Comparison of ENCODE assay signal across 2 cellular contexts in genomic region chrX:21993265-21993664, GRCh38.
TF ChIP-seq lines count a peak whose summit lies in the region.

No MANE protein-coding gene starts in this region.

TF ChIP-seq in liver, 16 proteins besides CTCF, POLR2A, EP300 and RAD21:
- TF ChIP-seq FOXA1 (IDR thresholded peaks at IDR 0.05) (no peak), HNF4G (IDR thresholded peaks at IDR 0.05) (no peak), REST (IDR thresholded peaks at IDR 0.05) (no peak), RXRA (IDR thresholded peaks at IDR 0.05) (no peak), GABPA (IDR thresholded peaks at IDR 0.05 in 1 of 2, conservative IDR thresholded peaks at IDR 0.05 in 1 of 2) (no peak), YY1 (IDR thresholded peaks at IDR 0.05) (no peak), HNF4A (conservative IDR thresholded peaks at IDR 0.05) (no peak), TAF1 (conservative IDR thresholded peaks at IDR 0.05) (no peak), FOXA2 (IDR thresholded peaks at IDR 0.05) (no peak), SP1 (IDR thresholded peaks at IDR 0.05) (no peak), NR2F2 (IDR thresholded peaks at IDR 0.05) (no peak), MAX (IDR thresholded peaks at IDR 0.05) (no peak), EGR1 (IDR thresholded peaks at IDR 0.05; ENCODE audit: low read depth in 2 of 2) (no peak), JUND (IDR thresholded peaks at IDR 0.05) (no peak), ATF3 (IDR thresholded peaks at IDR 0.05) (no peak)
- TF ChIP-seq, protein P1, sequence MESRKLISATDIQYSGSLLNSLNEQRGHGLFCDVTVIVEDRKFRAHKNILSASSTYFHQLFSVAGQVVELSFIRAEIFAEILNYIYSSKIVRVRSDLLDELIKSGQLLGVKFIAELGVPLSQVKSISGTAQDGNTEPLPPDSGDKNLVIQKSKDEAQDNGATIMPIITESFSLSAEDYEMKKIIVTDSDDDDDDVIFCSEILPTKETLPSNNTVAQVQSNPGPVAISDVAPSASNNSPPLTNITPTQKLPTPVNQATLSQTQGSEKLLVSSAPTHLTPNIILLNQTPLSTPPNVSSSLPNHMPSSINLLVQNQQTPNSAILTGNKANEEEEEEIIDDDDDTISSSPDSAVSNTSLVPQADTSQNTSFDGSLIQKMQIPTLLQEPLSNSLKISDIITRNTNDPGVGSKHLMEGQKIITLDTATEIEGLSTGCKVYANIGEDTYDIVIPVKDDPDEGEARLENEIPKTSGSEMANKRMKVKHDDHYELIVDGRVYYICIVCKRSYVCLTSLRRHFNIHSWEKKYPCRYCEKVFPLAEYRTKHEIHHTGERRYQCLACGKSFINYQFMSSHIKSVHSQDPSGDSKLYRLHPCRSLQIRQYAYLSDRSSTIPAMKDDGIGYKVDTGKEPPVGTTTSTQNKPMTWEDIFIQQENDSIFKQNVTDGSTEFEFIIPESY (IDR thresholded peaks at IDR 0.05): no peak

TF ChIP-seq in HepG2, 621 proteins besides CTCF, POLR2A, EP300 and RAD21:
- no peak for TF ChIP-seq FOXM1 (CRISPR knock-in tag; IDR thresholded peaks at IDR 0.05)
- TF ChIP-seq SAFB2 (CRISPR knock-in tag; IDR thresholded peaks at IDR 0.05; ENCODE audit: borderline replicate concordance, low read depth): no peak
- TF ChIP-seq RBM39 (IDR thresholded peaks at IDR 0.05; ENCODE audit: low read depth, low read length, poor library complexity, severe bottlenecking): no peak
- TF ChIP-seq ZBTB44 (CRISPR knock-in tag; IDR thresholded peaks at IDR 0.05): no peak
- TF ChIP-seq, protein P2, sequence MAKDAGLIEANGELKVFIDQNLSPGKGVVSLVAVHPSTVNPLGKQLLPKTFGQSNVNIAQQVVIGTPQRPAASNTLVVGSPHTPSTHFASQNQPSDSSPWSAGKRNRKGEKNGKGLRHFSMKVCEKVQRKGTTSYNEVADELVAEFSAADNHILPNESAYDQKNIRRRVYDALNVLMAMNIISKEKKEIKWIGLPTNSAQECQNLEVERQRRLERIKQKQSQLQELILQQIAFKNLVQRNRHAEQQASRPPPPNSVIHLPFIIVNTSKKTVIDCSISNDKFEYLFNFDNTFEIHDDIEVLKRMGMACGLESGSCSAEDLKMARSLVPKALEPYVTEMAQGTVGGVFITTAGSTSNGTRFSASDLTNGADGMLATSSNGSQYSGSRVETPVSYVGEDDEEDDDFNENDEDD (CRISPR knock-in tag; IDR thresholded peaks at IDR 0.05; ENCODE audit: borderline replicate concordance): no peak
- TF ChIP-seq, protein P3, sequence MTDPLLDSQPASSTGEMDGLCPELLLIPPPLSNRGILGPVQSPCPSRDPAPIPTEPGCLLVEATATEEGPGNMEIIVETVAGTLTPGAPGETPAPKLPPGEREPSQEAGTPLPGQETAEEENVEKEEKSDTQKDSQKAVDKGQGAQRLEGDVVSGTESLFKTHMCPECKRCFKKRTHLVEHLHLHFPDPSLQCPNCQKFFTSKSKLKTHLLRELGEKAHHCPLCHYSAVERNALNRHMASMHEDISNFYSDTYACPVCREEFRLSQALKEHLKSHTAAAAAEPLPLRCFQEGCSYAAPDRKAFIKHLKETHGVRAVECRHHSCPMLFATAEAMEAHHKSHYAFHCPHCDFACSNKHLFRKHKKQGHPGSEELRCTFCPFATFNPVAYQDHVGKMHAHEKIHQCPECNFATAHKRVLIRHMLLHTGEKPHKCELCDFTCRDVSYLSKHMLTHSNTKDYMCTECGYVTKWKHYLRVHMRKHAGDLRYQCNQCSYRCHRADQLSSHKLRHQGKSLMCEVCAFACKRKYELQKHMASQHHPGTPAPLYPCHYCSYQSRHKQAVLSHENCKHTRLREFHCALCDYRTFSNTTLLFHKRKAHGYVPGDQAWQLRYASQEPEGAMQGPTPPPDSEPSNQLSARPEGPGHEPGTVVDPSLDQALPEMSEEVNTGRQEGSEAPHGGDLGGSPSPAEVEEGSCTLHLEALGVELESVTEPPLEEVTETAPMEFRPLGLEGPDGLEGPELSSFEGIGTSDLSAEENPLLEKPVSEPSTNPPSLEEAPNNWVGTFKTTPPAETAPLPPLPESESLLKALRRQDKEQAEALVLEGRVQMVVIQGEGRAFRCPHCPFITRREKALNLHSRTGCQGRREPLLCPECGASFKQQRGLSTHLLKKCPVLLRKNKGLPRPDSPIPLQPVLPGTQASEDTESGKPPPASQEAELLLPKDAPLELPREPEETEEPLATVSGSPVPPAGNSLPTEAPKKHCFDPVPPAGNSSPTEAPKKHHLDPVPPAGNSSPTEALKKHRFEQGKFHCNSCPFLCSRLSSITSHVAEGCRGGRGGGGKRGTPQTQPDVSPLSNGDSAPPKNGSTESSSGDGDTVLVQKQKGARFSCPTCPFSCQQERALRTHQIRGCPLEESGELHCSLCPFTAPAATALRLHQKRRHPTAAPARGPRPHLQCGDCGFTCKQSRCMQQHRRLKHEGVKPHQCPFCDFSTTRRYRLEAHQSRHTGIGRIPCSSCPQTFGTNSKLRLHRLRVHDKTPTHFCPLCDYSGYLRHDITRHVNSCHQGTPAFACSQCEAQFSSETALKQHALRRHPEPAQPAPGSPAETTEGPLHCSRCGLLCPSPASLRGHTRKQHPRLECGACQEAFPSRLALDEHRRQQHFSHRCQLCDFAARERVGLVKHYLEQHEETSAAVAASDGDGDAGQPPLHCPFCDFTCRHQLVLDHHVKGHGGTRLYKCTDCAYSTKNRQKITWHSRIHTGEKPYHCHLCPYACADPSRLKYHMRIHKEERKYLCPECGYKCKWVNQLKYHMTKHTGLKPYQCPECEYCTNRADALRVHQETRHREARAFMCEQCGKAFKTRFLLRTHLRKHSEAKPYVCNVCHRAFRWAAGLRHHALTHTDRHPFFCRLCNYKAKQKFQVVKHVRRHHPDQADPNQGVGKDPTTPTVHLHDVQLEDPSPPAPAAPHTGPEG (CRISPR knock-in tag; IDR thresholded peaks at IDR 0.05): no peak
- no peak for TF ChIP-seq MATR3 (CRISPR knock-in tag; IDR thresholded peaks at IDR 0.05)
- no peak for TF ChIP-seq ZSCAN30 (CRISPR knock-in tag; IDR thresholded peaks at IDR 0.05)
- no peak for TF ChIP-seq GTF2F1 (IDR thresholded peaks at IDR 0.05; ENCODE audit: low read length)
- no peak for TF ChIP-seq ZNF484 (CRISPR knock-in tag; IDR thresholded peaks at IDR 0.05; ENCODE audit: borderline replicate concordance, low read depth)
- TF ChIP-seq KMT2B (CRISPR knock-in tag; IDR thresholded peaks at IDR 0.05): no peak
- TF ChIP-seq, protein P4, sequence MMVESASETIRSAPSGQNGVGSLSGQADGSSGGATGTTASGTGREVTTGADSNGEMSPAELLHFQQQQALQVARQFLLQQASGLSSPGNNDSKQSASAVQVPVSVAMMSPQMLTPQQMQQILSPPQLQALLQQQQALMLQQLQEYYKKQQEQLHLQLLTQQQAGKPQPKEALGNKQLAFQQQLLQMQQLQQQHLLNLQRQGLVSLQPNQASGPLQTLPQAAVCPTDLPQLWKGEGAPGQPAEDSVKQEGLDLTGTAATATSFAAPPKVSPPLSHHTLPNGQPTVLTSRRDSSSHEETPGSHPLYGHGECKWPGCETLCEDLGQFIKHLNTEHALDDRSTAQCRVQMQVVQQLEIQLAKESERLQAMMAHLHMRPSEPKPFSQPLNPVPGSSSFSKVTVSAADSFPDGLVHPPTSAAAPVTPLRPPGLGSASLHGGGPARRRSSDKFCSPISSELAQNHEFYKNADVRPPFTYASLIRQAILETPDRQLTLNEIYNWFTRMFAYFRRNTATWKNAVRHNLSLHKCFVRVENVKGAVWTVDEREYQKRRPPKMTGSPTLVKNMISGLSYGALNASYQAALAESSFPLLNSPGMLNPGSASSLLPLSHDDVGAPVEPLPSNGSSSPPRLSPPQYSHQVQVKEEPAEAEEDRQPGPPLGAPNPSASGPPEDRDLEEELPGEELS (CRISPR knock-in tag; IDR thresholded peaks at IDR 0.05): no peak
- TF ChIP-seq ZNF577 (CRISPR knock-in tag; IDR thresholded peaks at IDR 0.05; ENCODE audit: borderline replicate concordance, low read depth): no peak
- TF ChIP-seq YEATS2 (CRISPR knock-in tag; IDR thresholded peaks at IDR 0.05; ENCODE audit: borderline replicate concordance): no peak
- TF ChIP-seq REST (IDR thresholded peaks at IDR 0.05; ENCODE audit: borderline replicate concordance in 1 of 2, low read depth in 1 of 2, low read length in 2 of 2): no peak
